Comparison of ENCODE assay signal across 8 cellular contexts in the genomic region with DNA sequence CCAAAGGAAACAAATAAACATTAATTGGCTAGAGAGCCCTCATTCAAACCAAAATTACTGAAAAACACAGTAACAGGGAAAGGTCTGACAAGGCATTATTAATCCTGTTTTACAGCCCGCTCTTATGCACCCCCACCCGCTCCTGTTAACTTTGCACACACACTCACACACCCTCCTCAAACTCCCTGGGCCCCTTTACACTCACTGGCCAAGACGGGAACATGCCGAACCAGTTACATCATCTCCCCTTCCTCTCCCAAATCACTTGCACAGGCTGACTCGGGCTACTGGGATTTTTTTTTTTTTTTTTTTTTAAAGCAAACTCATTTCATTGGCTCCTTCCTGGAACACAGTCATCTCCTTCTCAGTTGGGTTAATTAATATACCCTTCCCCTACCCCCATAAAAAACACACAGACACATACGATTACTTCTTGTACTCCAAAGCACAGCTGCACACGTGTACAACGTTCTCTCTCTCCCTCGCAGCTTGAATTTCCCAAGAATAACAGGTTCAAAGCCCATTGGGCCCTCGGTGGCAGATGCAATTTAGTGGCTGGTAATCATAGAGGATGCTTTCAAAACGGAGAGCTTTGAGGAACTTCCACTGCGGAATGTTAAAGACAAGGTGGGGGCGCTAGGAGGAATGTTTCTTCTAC. TPM values are rescaled to one million over a fixed set of nuclear protein-coding genes. Genes with fewer than 3 reads are reported as not detected.
DNase-seq lines count a peak whose midpoint lies in the region; ATAC-seq and TF ChIP-seq lines count a peak whose summit lies in the region.

No MANE protein-coding gene starts in this region.

- peak overlapping the region; percentile 74 for H3K4me2 ChIP-seq in GM23248 (ENCODE audit: unreplicated experiment)

- H3K27me3 ChIP-seq in GM23248 (replicated peaks; ENCODE audit: insufficient read depth) (no peaks in the 10 kb centered on the region), ovary (no peaks in the 10 kb centered on the region)

- H3K4me3 ChIP-seq in GM23248 (peak overlapping the region; percentile 23), fibroblast of pulmonary artery (replicated peaks; ENCODE audit: low read depth, low read length) (peak overlapping the region; percentile 9), ovary (no peak overlapping the region)

- TF ChIP-seq POLR2A in ovary (IDR thresholded peaks at IDR 0.05): no peak

- in situ Hi-C loops in GM23248 (cut with MboI): no loop called here

- no peak for TF ChIP-seq CTCF in fibroblast of pulmonary artery (IDR thresholded peaks at IDR 0.05; ENCODE audit: low read length, missing control alignments)
- no peak for TF ChIP-seq CTCF in ovary (IDR thresholded peaks at IDR 0.05)

- H3K27ac ChIP-seq in GM23248 (peak overlapping the region; percentile 71), ovary (peak overlapping the region in 1 of 2 donors; percentile 0)

- H4K20me1 ChIP-seq in GM23248 (ENCODE audit: insufficient read depth): peaks cover 13% of the 10 kb centered on the region; the same call in 1 of the 2 replicates

- no peaks in the 10 kb centered on the region for H3K9me2 ChIP-seq in GM23248 (ENCODE audit: insufficient read depth)

- ATAC-seq in HG03520 (IDR thresholded peaks at IDR 0.05; ENCODE audit: unreplicated experiment) (no peak), GM19397 (IDR thresholded peaks at IDR 0.05; ENCODE audit: unreplicated experiment) (no peak), HG03521 (IDR thresholded peaks at IDR 0.05; ENCODE audit: unreplicated experiment) (no peak), GM18870 (IDR thresholded peaks at IDR 0.05; ENCODE audit: unreplicated experiment) (no peak)

- H2AFZ ChIP-seq in GM23248: no peak overlapping the region

- no peak overlapping the region for H3K9ac ChIP-seq in GM23248

- peaks cover 90% of the 10 kb centered on the region for H3F3A ChIP-seq in GM23248 (ENCODE audit: insufficient read depth)

- H3K4me1 ChIP-seq in GM23248 (ENCODE audit: insufficient read depth) (peaks cover 94% of the 10 kb centered on the region), ovary (ENCODE audit: insufficient read depth) (peaks cover 26% of the 10 kb centered on the region)

- 21 to 27% methylated on average over 13 of the region's 13 CpGs for WGBS in GM23248 (ENCODE audit: low coverage in 1 of 2, low lambda C conversion rate in 2 of 2, missing lambda C conversion rate in 2 of 2), 2 experiments
- WGBS in ovary, 3 donors: 26 to 28% (median 27%) methylated on average over 13 of the region's 13 CpGs

- TF ChIP-seq EP300 in ovary (IDR thresholded peaks at IDR 0.05): peak; percentile 7

- H3K9me3 ChIP-seq in GM23248 (ENCODE audit: low read depth): no peaks in the 10 kb centered on the region
- H3K9me3 ChIP-seq in ovary: no peaks in the 10 kb centered on the region

- DNase-seq in GM23248: peak; percentile 78
- peak; percentile 98 for DNase-seq in fibroblast of pulmonary artery (ENCODE audit: low read depth)
- DNase-seq in ovary: peak; percentile 72 to 90 (median 79)

- intact Hi-C loops in ovary (cut with DNase I): loop anchor here in 1 of 4 donors (5.0 kb wide), 1 partner anchor 33 kb away; the partner anchor contains the start of gene KLF7

- H3K36me3 ChIP-seq in GM23248 (ENCODE audit: low read depth): peaks cover 16% of the 10 kb centered on the region; the same call in 1 of the 2 replicates
- no peaks in the 10 kb centered on the region for H3K36me3 ChIP-seq in ovary

- H3K79me2 ChIP-seq in GM23248 (ENCODE audit: insufficient read depth): peaks cover 100% of the 10 kb centered on the region

TF ChIP-seq in PFSK-1, 5 proteins besides CTCF, POLR2A, EP300 and RAD21:
- TF ChIP-seq POLR2AphosphoS5 (IDR thresholded peaks at IDR 0.05; ENCODE audit: low read depth, low read length): no peak; the same call in 1 of the 2 replicates
- TF ChIP-seq, protein P1, sequence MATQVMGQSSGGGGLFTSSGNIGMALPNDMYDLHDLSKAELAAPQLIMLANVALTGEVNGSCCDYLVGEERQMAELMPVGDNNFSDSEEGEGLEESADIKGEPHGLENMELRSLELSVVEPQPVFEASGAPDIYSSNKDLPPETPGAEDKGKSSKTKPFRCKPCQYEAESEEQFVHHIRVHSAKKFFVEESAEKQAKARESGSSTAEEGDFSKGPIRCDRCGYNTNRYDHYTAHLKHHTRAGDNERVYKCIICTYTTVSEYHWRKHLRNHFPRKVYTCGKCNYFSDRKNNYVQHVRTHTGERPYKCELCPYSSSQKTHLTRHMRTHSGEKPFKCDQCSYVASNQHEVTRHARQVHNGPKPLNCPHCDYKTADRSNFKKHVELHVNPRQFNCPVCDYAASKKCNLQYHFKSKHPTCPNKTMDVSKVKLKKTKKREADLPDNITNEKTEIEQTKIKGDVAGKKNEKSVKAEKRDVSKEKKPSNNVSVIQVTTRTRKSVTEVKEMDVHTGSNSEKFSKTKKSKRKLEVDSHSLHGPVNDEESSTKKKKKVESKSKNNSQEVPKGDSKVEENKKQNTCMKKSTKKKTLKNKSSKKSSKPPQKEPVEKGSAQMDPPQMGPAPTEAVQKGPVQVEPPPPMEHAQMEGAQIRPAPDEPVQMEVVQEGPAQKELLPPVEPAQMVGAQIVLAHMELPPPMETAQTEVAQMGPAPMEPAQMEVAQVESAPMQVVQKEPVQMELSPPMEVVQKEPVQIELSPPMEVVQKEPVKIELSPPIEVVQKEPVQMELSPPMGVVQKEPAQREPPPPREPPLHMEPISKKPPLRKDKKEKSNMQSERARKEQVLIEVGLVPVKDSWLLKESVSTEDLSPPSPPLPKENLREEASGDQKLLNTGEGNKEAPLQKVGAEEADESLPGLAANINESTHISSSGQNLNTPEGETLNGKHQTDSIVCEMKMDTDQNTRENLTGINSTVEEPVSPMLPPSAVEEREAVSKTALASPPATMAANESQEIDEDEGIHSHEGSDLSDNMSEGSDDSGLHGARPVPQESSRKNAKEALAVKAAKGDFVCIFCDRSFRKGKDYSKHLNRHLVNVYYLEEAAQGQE (IDR thresholded peaks at IDR 0.05; ENCODE audit: insufficient read depth in 1 of 2, low read depth in 2 of 2, low read length in 2 of 2): no peak
- no peak for TF ChIP-seq TAF1 (IDR thresholded peaks at IDR 0.05; ENCODE audit: borderline replicate concordance, insufficient read depth, low read length)
- peak; percentile 84; the same call in 1 of the 2 replicates for TF ChIP-seq SIN3A (IDR thresholded peaks at IDR 0.05; ENCODE audit: borderline replicate concordance, insufficient read depth, low read length)
- TF ChIP-seq FOXP2 (optimal IDR thresholded peaks at IDR 0.05; ENCODE audit: borderline replicate concordance, extremely low read depth, extremely low read length, insufficient read depth): no peak

RNA-seq across cellular contexts. Expression of gene KLF7, which starts 31.8 kb away (rescaled TPM):
- 22.5 and 43.0 TPM in 2 replicates for total RNA-seq in GM23248 (2014; rRNA removed; shearing (Covaris generic))
- polyA plus RNA-seq in GM23248 (2016; fragmentation: Nextera tagmentation; extraction: Ambion mirVana) (35.8 and 39.4 TPM in 2 replicates), ovary (10 to 100 TPM in 1 of 2 donors, 1 to 10 TPM in 1; 9.5 to 31.2 TPM)
- polyA plus RNA-seq in PFSK-1 (2012; ENCODE audit: insufficient read length, low read depth): 8.4 TPM
- 10 to 100 TPM; 14.4 to 68.1 (median 37.1) TPM for total RNA-seq in ovary
